ENCODE assay signal across 8 cellular contexts in genomic region chr19:9819590-9819898, GRCh38. TPM values are rescaled to one million over a fixed set of nuclear protein-coding genes. Genes with fewer than 3 reads are reported as not detected.
DNase-seq lines count a peak whose midpoint lies in the region; ATAC-seq and TF ChIP-seq lines count a peak whose summit lies in the region.

No MANE protein-coding gene starts in this region.

- peaks cover 40% of the 10 kb centered on the region for H3K79me2 ChIP-seq in GM23338 (replicated peaks; ENCODE audit: insufficient read depth)

- peaks cover 26% of the 10 kb centered on the region for H3K36me3 Mint-ChIP-seq in GM23338 (ENCODE audit: low read depth)
- H3K36me3 Mint-ChIP-seq in stimulated activated effector memory CD8-positive, alpha-beta T cell treated with anti-CD3 and anti-CD28 coated beads, Interleukin-12 subunit alpha, Interleukin-12 subunit beta, amount 100 ng/mL, for 72 hours, result peaks cover 29% of the 10 kb centered on the region

- H4K20me1 ChIP-seq in GM23338 (replicated peaks; ENCODE audit: insufficient read depth), result peaks cover 8% of the 10 kb centered on the region

- ATAC-seq in GM23338 (peak; percentile 93), SK-N-SH treated with all-trans-retinoic acid at 6 μM for 48 hours (peak; percentile 85), left lobe of liver (no peak), HG02763 (IDR thresholded peaks at IDR 0.05; ENCODE audit: unreplicated experiment) (no peak)
- no peak for ATAC-seq in stimulated activated effector memory CD8-positive, alpha-beta T cell treated with anti-CD3 and anti-CD28 coated beads, Interleukin-12 subunit alpha, Interleukin-12 subunit beta, amount 100 ng/mL, for 72 hours

- no peaks in the 10 kb centered on the region for H3K27me3 ChIP-seq in GM23338 (ENCODE audit: insufficient read depth)

- no peaks in the 10 kb centered on the region for H3K9me2 ChIP-seq in GM23338 (ENCODE audit: insufficient read depth)

- H3K9me3 Mint-ChIP-seq in GM23338, result peaks cover 20% of the 10 kb centered on the region; the same call in 2 of the 3 replicates
- no peaks in the 10 kb centered on the region for H3K9me3 Mint-ChIP-seq in stimulated activated effector memory CD8-positive, alpha-beta T cell treated with anti-CD3 and anti-CD28 coated beads, Interleukin-12 subunit alpha, Interleukin-12 subunit beta, amount 100 ng/mL, for 72 hours

- H3K4me3 ChIP-seq in GM23338, result peak overlapping the region; percentile 45
- H3K4me3 ChIP-seq in fibroblast of the aortic adventitia (ENCODE audit: low read depth, low read length), result peak overlapping the region; percentile 20

- peak overlapping the region; percentile 90 for H3K4me3 Mint-ChIP-seq in GM23338
- H3K4me3 Mint-ChIP-seq in stimulated activated effector memory CD8-positive, alpha-beta T cell treated with anti-CD3 and anti-CD28 coated beads, Interleukin-12 subunit alpha, Interleukin-12 subunit beta, amount 100 ng/mL, for 72 hours, result peak overlapping the region; percentile 84

- H3K4me1 Mint-ChIP-seq in GM23338, result peaks cover 14% of the 10 kb centered on the region
- peaks cover 19% of the 10 kb centered on the region for H3K4me1 Mint-ChIP-seq in stimulated activated effector memory CD8-positive, alpha-beta T cell treated with anti-CD3 and anti-CD28 coated beads, Interleukin-12 subunit alpha, Interleukin-12 subunit beta, amount 100 ng/mL, for 72 hours

- peak overlapping the region; percentile 92 for H3K27ac Mint-ChIP-seq in GM23338
- peak overlapping the region; percentile 89 for H3K27ac Mint-ChIP-seq in stimulated activated effector memory CD8-positive, alpha-beta T cell treated with anti-CD3 and anti-CD28 coated beads, Interleukin-12 subunit alpha, Interleukin-12 subunit beta, amount 100 ng/mL, for 72 hours

- no peak overlapping the region for H3K27ac ChIP-seq in GM23338 (ENCODE audit: low read depth)

- H3K27me3 Mint-ChIP-seq in GM23338 (ENCODE audit: insufficient read depth, low read depth, poor library complexity), result peaks cover 6% of the 10 kb centered on the region

- no peak for TF ChIP-seq CTCF in GM23338 (conservative IDR thresholded peaks at IDR 0.05; ENCODE audit: low read depth in 2 of 2)
- TF ChIP-seq CTCF in fibroblast of the aortic adventitia (IDR thresholded peaks at IDR 0.05; ENCODE audit: insufficient read depth, low read length), result no peak

- H3K36me3 ChIP-seq in GM23338 (ENCODE audit: insufficient read depth), result peaks cover 10% of the 10 kb centered on the region; the same call in 1 of the 2 replicates

- peaks cover 12% of the 10 kb centered on the region for H3K4me1 ChIP-seq in GM23338 (ENCODE audit: insufficient read depth)

- DNase-seq in GM23338 (ENCODE audit: low spot score) (no peak), fibroblast of the aortic adventitia (ENCODE audit: low read depth) (no peak), activated gamma-delta T cell (lab: John Stamatoyannopoulos, UW) (no peak), left lobe of liver (ENCODE audit: low spot score) (no peak)
- DNase-seq in stimulated activated effector memory CD8-positive, alpha-beta T cell treated with anti-CD3 and anti-CD28 coated beads, Interleukin-12 subunit alpha, Interleukin-12 subunit beta, amount 100 ng/mL, for 72 hours (ENCODE audit: low spot score in 2 of 2), result no peak
- no peak for DNase-seq in stimulated activated CD4-positive, alpha-beta T cell treated with anti-CD3 and anti-CD28 coated beads, Interleukin-12 subunit alpha, Interleukin-12 subunit beta, amount 100 ng/mL, for 4 hours

- H2AFZ ChIP-seq in GM23338, result no peak overlapping the region

- H3F3A ChIP-seq in GM23338 (replicated peaks; ENCODE audit: low read depth), result peaks cover 10% of the 10 kb centered on the region; the same call in 1 of the 2 replicates

- H3K4me2 ChIP-seq in GM23338, result peak overlapping the region; percentile 69

TF ChIP-seq in GM23338, 12 proteins besides CTCF, POLR2A, EP300 and RAD21 (continues in another document):
- TF ChIP-seq REST (IDR thresholded peaks at IDR 0.05; ENCODE audit: unreplicated experiment) (no peak), EZH2phosphoT487 (IDR thresholded peaks at IDR 0.05; ENCODE audit: unreplicated experiment) (no peak), STAT1 (IDR thresholded peaks at IDR 0.05; ENCODE audit: unreplicated experiment) (no peak), JUNB (IDR thresholded peaks at IDR 0.05; ENCODE audit: unreplicated experiment) (no peak), POLR2AphosphoS5 (IDR thresholded peaks at IDR 0.05; ENCODE audit: low read depth) (no peak), CREB1 (CRISPR knock-in tag; IDR thresholded peaks at IDR 0.05; ENCODE audit: low read depth) (no peak), ZNF331 (CRISPR knock-in tag; IDR thresholded peaks at IDR 0.05; ENCODE audit: low read depth) (no peak)

TF ChIP-seq in SK-N-SH treated with all-trans-retinoic acid at 6 μM for 48 hours, 23 proteins besides CTCF, POLR2A, EP300 and RAD21 (continues in another document):
- no peak for TF ChIP-seq CREB5 (CRISPR knock-in tag; IDR thresholded peaks at IDR 0.05; ENCODE audit: low read depth)
- TF ChIP-seq TOX (CRISPR knock-in tag; IDR thresholded peaks at IDR 0.05; ENCODE audit: borderline replicate concordance), result no peak
- TF ChIP-seq ZNF8 (CRISPR knock-in tag; IDR thresholded peaks at IDR 0.05), result no peak
- TF ChIP-seq PPARA (CRISPR knock-in tag; IDR thresholded peaks at IDR 0.05; ENCODE audit: borderline replicate concordance), result no peak
- no peak for TF ChIP-seq ESRRG (CRISPR knock-in tag; IDR thresholded peaks at IDR 0.05)
- no peak for TF ChIP-seq SNAI2 (CRISPR knock-in tag; IDR thresholded peaks at IDR 0.05)
- TF ChIP-seq GLIS3 (CRISPR knock-in tag; IDR thresholded peaks at IDR 0.05), result no peak
- no peak for TF ChIP-seq CSRNP3 (CRISPR knock-in tag; IDR thresholded peaks at IDR 0.05)
- TF ChIP-seq TSHZ2 (CRISPR knock-in tag; IDR thresholded peaks at IDR 0.05), result no peak

RNA-seq across cellular contexts. Expression of gene FBXL12, which starts 0.7 kb away (rescaled TPM):
- 25.4 and 32.8 TPM in 2 replicates for total RNA-seq in GM23338 (2014; rRNA removed; shearing (Covaris generic))
- polyA plus RNA-seq in GM23338 (2016; fragmentation: Nextera tagmentation; extraction: Ambion mirVana), result 23.5 and 24.1 TPM in 2 replicates
- 14.4 and 27.8 TPM in 2 replicates for total RNA-seq in fibroblast of the aortic adventitia (ENCODE audit: low replicate concordance)
- total RNA-seq in left lobe of liver, result 12.1 TPM

RNA-seq across cellular contexts. Expression of gene UBL5, which starts 8.2 kb away (rescaled TPM):
- 304 and 484 TPM in 2 replicates for total RNA-seq in GM23338 (2014; rRNA removed; shearing (Covaris generic))
- polyA plus RNA-seq in GM23338 (2016; fragmentation: Nextera tagmentation; extraction: Ambion mirVana), result 1,371 and 1,518 TPM in 2 replicates
- total RNA-seq in fibroblast of the aortic adventitia (ENCODE audit: low replicate concordance) (83.8 and 272 TPM in 2 replicates), left lobe of liver (151 TPM)

RNA-seq across cellular contexts. Expression of gene PIN1, which starts 15.6 kb away (rescaled TPM):
- total RNA-seq in GM23338 (2014; rRNA removed; shearing (Covaris generic)), result 102 and 127 TPM in 2 replicates
- 112 and 127 TPM in 2 replicates for polyA plus RNA-seq in GM23338 (2016; fragmentation: Nextera tagmentation; extraction: Ambion mirVana)
- total RNA-seq in fibroblast of the aortic adventitia (ENCODE audit: low replicate concordance) (18.6 and 59.7 TPM in 2 replicates), left lobe of liver (31.6 TPM)

RNA-seq across cellular contexts. Expression of gene ZNF846, which starts 51.0 kb away (rescaled TPM):
- 4.2 and 14.8 TPM in 2 replicates for total RNA-seq in GM23338 (2014; rRNA removed; shearing (Covaris generic))
- polyA plus RNA-seq in GM23338 (2016; fragmentation: Nextera tagmentation; extraction: Ambion mirVana), result 6.0 and 7.6 TPM in 2 replicates
- 14.6 and 46.0 TPM in 2 replicates for total RNA-seq in fibroblast of the aortic adventitia (ENCODE audit: low replicate concordance)
- total RNA-seq in left lobe of liver, result 6.3 TPM

Comparison
In these comparisons a context has a peak if more than half of its experiments do, and no peak if none do; other contexts are left out.
1. ATAC-seq: peak in GM23338 (single experiment) and SK-N-SH treated with all-trans-retinoic acid at 6 μM for 48 hours (single experiment); none in stimulated activated effector memory CD8-positive, alpha-beta T cell treated with anti-CD3 and anti-CD28 coated beads, Interleukin-12 subunit alpha, Interleukin-12 subunit beta, amount 100 ng/mL, for 72 hours (single experiment), left lobe of liver (single experiment) and HG02763 (single experiment).